8 cellular contexts compared by ENCODE assay signal in the genomic region with DNA sequence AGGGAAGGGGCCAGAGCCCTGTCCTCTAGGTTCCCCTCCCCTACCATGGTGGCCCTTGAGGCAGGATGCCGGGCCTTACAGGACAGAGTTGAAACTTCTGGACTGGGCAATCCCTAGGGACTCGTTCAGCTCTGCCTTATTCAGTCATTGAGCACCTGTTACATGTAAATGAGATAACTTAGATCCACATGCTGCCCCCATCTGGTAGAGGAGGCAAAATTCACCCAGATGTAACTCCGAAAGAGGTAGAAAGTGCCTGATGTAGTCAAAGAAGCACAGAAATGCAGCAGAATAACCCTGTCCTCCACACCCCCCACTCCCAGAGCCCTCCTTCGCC.
A peak's percentile ranks its signal among the peaks of the same experiment; 100 is the strongest.
DNase-seq lines count a peak whose midpoint lies in the region; ATAC-seq and FAIRE-seq lines count a peak whose summit lies in the region.

No MANE protein-coding gene starts in this region.

- peak; percentile 57 for ATAC-seq in HG03060 (IDR thresholded peaks at IDR 0.05; ENCODE audit: low read depth, unreplicated experiment)

- H3K36me3 Mint-ChIP-seq in T-helper 1 cell treated with Interleukin-12 subunit alpha and Interleukin-12 subunit beta and Interleukin-4 antibody, amounts not matched to agents 30 μg/mL and 1 μg/mL, for 36 hours (ENCODE audit: low read depth): peaks cover 2% of the 10 kb centered on the region

- H3K27ac Mint-ChIP-seq in T-helper 1 cell treated with Interleukin-12 subunit alpha and Interleukin-12 subunit beta and Interleukin-4 antibody, amounts not matched to agents 30 μg/mL and 1 μg/mL, for 36 hours: no peak overlapping the region

- H3K4me3 Mint-ChIP-seq in T-helper 1 cell treated with Interleukin-12 subunit alpha and Interleukin-12 subunit beta and Interleukin-4 antibody, amounts not matched to agents 30 μg/mL and 1 μg/mL, for 36 hours: peak overlapping the region; percentile 77

- H3K4me1 Mint-ChIP-seq in T-helper 1 cell treated with Interleukin-12 subunit alpha and Interleukin-12 subunit beta and Interleukin-4 antibody, amounts not matched to agents 30 μg/mL and 1 μg/mL, for 36 hours (ENCODE audit: low read depth): peaks cover 17% of the 10 kb centered on the region

- peaks cover 10% of the 10 kb centered on the region for H3K9me3 Mint-ChIP-seq in T-helper 1 cell treated with Interleukin-12 subunit alpha and Interleukin-12 subunit beta and Interleukin-4 antibody, amounts not matched to agents 30 μg/mL and 1 μg/mL, for 36 hours

- peaks cover 67% of the 10 kb centered on the region for H3K27me3 Mint-ChIP-seq in T-helper 1 cell treated with Interleukin-12 subunit alpha and Interleukin-12 subunit beta and Interleukin-4 antibody, amounts not matched to agents 30 μg/mL and 1 μg/mL, for 36 hours (ENCODE audit: low read depth)

- DNase-seq in AG08396 (ENCODE audit: low spot score) (peak; percentile 82), GM18507 (ENCODE audit: extremely low spot score, insufficient read length, low read depth) (peak; percentile 56), NCI-H187 treated with DMSO at 0.1 percent for 48 hours (lab: John Stamatoyannopoulos, UW) (peak; percentile 21), left kidney (ENCODE audit: low read depth, low spot score) (peak; percentile 94)
- peak; percentile 22 for DNase-seq in stimulated activated CD8-positive, alpha-beta memory T cell treated with anti-CD3 and anti-CD28 coated beads, Interleukin-4, amount 100 ng/mL, for 24 hours (ENCODE audit: low read depth)

- peak; percentile 89 for FAIRE-seq in GM18507 (lab: Jason Lieb, UNC)

- H3K27ac ChIP-seq in cingulate gyrus (ENCODE audit: low read depth, low read length): peak overlapping the region; percentile 83

Comparison
In these comparisons a context has a peak if more than half of its experiments do, and no peak if none do; other contexts are left out.
1. Peak in every context shown above with its lines: DNase-seq, ATAC-seq and H3K27ac ChIP-seq.
2. DNase-seq: peak in every context shown above with its lines; median percentile 94 in left kidney; 82 in AG08396; 56 in GM18507; 22 in stimulated activated CD8-positive, alpha-beta memory T cell treated with anti-CD3 and anti-CD28 coated beads, Interleukin-4, amount 100 ng/mL, for 24 hours; 21 in NCI-H187 treated with DMSO at 0.1 percent for 48 hours.